Comparison of ENCODE assay signal across 15 cellular contexts in the genomic region with DNA sequence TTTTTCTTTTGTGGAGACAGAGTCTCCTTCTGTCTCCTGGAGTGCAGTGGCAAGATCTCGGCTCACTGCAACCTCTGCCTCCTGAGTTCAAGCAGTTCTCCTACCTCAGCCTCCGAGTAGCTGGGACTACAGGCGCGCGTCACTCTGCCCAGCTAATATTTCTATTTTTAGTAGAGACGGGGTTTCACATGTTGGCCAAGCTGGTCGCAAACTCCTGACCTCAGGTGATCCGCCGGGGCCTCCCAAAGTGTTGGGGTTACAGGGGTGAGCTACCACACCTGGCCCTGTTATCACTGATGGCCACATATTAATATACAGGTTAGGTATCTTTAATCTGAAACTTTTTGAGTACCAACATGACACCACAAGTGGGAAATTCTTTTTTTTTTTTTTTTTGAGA. TPM values are rescaled to one million over a fixed set of nuclear protein-coding genes. Genes with fewer than 3 reads are reported as not detected.
A peak's percentile ranks its signal among the peaks of the same experiment; 100 is the strongest.
DNase-seq lines count a peak whose midpoint lies in the region; ATAC-seq and TF ChIP-seq lines count a peak whose summit lies in the region.
"Had no signal": no experiment of that assay in that cellular context is flagged by ENCODE, and none has a peak within 500 bp of the region (broad histone marks: within the 10 kb centered on the region; RNA-seq: fewer than 3 reads in every experiment).

No MANE protein-coding gene starts in this region.

- no peaks in the 10 kb centered on the region for H3K9me3 ChIP-seq in iPS-18a (ENCODE audit: control insufficient read depth, low read depth, low read length)
- H3K9me3 ChIP-seq in testis: no peaks in the 10 kb centered on the region
- H3K9me3 ChIP-seq in GM23248 (ENCODE audit: low read depth): no peaks in the 10 kb centered on the region
- H3K9me3 ChIP-seq: A549, HAP-1 had no signal

- H3K4me3 ChIP-seq in iPS-18a (ENCODE audit: low read length) (peak overlapping the region; percentile 1), testis (no peak overlapping the region), GM23248 (no peak overlapping the region)
- H3K4me3 ChIP-seq: A549 had no signal

- DNase-seq in Right ventricle myocardium superior (no peak), left cardiac atrium (no peak), SK-MEL-5 (ENCODE audit: low read depth, low spot score) (peak; percentile 42), testis (peak; percentile 33), GM23248 (no peak)
- no peak for DNase-seq in central memory CD4-positive, alpha-beta T cell
- DNase-seq: DMS53, MV-4-11, NCI-H1436, NCI-H2029 treated with DMSO at 0.1 percent for 48 hours, NCI-H510A had no signal

- H4K20me1 ChIP-seq in GM23248 (ENCODE audit: insufficient read depth): no peaks in the 10 kb centered on the region

- H3F3A ChIP-seq in GM23248 (ENCODE audit: insufficient read depth): no peaks in the 10 kb centered on the region; the same call in 1 of the 2 replicates

- no peak overlapping the region for H3K4me2 ChIP-seq in GM23248 (ENCODE audit: unreplicated experiment)
- H3K4me2 ChIP-seq: A549 had no signal

- no peak overlapping the region for H3K27ac ChIP-seq in iPS-18a (ENCODE audit: low read length)
- no peak overlapping the region for H3K27ac ChIP-seq in testis
- no peak overlapping the region for H3K27ac ChIP-seq in GM23248
- H3K27ac ChIP-seq: A549, C4-2B had no signal

- H3K27me3 ChIP-seq in iPS-18a (ENCODE audit: control insufficient read depth, insufficient read depth, low read length) (no peaks in the 10 kb centered on the region), testis (no peaks in the 10 kb centered on the region), GM23248 (replicated peaks; ENCODE audit: insufficient read depth) (no peaks in the 10 kb centered on the region)

- H3K9me2 ChIP-seq in GM23248 (ENCODE audit: insufficient read depth): no peaks in the 10 kb centered on the region

- peaks cover 77% of the 10 kb centered on the region for H3K79me2 ChIP-seq in GM23248 (ENCODE audit: insufficient read depth)

- in situ Hi-C loops in SK-MEL-5 (cut with HindIII; ENCODE audit: low pct_unique_long_range_greater_than_20kb, low sequenced_read_pairs): no loop called here
- in situ Hi-C loops in GM23248 (cut with MboI): no loop called here

- TF ChIP-seq CTCF in testis (IDR thresholded peaks at IDR 0.05): no peak

- H2AFZ ChIP-seq in GM23248: no peak overlapping the region

- 63 to 64% methylated on average over 9 of the region's 9 CpGs for WGBS in testis, 2 donors
- WGBS in GM23248 (ENCODE audit: low coverage in 1 of 2, low lambda C conversion rate in 2 of 2, missing lambda C conversion rate in 2 of 2), 2 experiments: 90 to 93% methylated on average over 9 of the region's 9 CpGs

- TF ChIP-seq POLR2A in testis (IDR thresholded peaks at IDR 0.05): no peak

- peaks cover 14% of the 10 kb centered on the region for H3K4me1 ChIP-seq in iPS-18a (ENCODE audit: control insufficient read depth, low read depth, low read length)
- H3K4me1 ChIP-seq in testis: no peaks in the 10 kb centered on the region
- peaks cover 7% of the 10 kb centered on the region; the same call in 1 of the 2 replicates for H3K4me1 ChIP-seq in GM23248 (ENCODE audit: insufficient read depth)

- intact Hi-C loops in Right ventricle myocardium superior (cut with DNase I) (no loop called here), left cardiac atrium (cut with DNase I) (no loop called here), testis (cut with DNase I; ENCODE audit: low total_unique reads) (no loop called here)

- H3K36me3 ChIP-seq in iPS-18a (ENCODE audit: control insufficient read depth, low read depth, low read length) (peaks cover 20% of the 10 kb centered on the region), testis (ENCODE audit: low read depth, missing control alignments) (no peaks in the 10 kb centered on the region), GM23248 (ENCODE audit: low read depth) (peaks cover 13% of the 10 kb centered on the region; the same call in 1 of the 2 replicates)

- peak; percentile 36 for ATAC-seq in Right ventricle myocardium superior (ENCODE audit: poor library complexity)
- ATAC-seq in left cardiac atrium: no peak
- ATAC-seq: A549 had no signal

- H3K9ac ChIP-seq in iPS-18a (ENCODE audit: low read length) (no peak overlapping the region), GM23248 (no peak overlapping the region)

RNA-seq across cellular contexts. Expression of gene MRPL35, which starts 3.4 kb away (rescaled TPM):
- total RNA-seq in Right ventricle myocardium superior: 86.5 TPM
- 10 to 100 TPM; 66.5 to 71.9 TPM for total RNA-seq in left cardiac atrium
- 186 and 193 TPM in 2 replicates for total RNA-seq in SK-MEL-5 (2014; rRNA removed; shearing (Covaris generic))
- polyA plus RNA-seq in SK-MEL-5 (2015; cell fraction: cytosol; rRNA removed): 157 and 170 TPM in 2 replicates
- 111 and 148 TPM in 2 replicates for polyA plus RNA-seq in SK-MEL-5 (2015; cell fraction: nucleus; rRNA removed)
- total RNA-seq in testis: 10 to 100 TPM; 25.6 to 28.9 TPM
- polyA plus RNA-seq in testis (ENCODE audit: insufficient read depth, low read depth, low replicate concordance): 38.3 TPM
- 17.3 and 18.9 TPM in 2 replicates for total RNA-seq in GM23248 (2014; rRNA removed; shearing (Covaris generic))
- 45.2 and 46.2 TPM in 2 replicates for polyA plus RNA-seq in GM23248 (2016; fragmentation: Nextera tagmentation; extraction: Ambion mirVana)

RNA-seq across cellular contexts. Expression of gene IMMT, which starts 7.4 kb away (rescaled TPM):
- total RNA-seq in Right ventricle myocardium superior: 301 TPM
- total RNA-seq in left cardiac atrium: 100 to 1,000 TPM; 188 to 212 TPM
- total RNA-seq in SK-MEL-5 (2014; rRNA removed; shearing (Covaris generic)): 116 and 145 TPM in 2 replicates
- 168 and 215 TPM in 2 replicates for polyA plus RNA-seq in SK-MEL-5 (2015; cell fraction: cytosol; rRNA removed)
- 139 and 144 TPM in 2 replicates for polyA plus RNA-seq in SK-MEL-5 (2015; cell fraction: nucleus; rRNA removed)
- 10 to 100 TPM; 80.6 to 87.6 TPM for total RNA-seq in testis
- 99.8 TPM for polyA plus RNA-seq in testis (ENCODE audit: insufficient read depth, low read depth, low replicate concordance)
- 46.4 and 60.4 TPM in 2 replicates for total RNA-seq in GM23248 (2014; rRNA removed; shearing (Covaris generic))
- polyA plus RNA-seq in GM23248 (2016; fragmentation: Nextera tagmentation; extraction: Ambion mirVana): 75.4 and 76.3 TPM in 2 replicates

Comparison
In these comparisons a context has a peak if more than half of its experiments do, and no peak if none do; other contexts are left out.
1. DNase-seq: peak in SK-MEL-5 (single experiment) and testis (single experiment); none in Right ventricle myocardium superior (single experiment), left cardiac atrium (single experiment), central memory CD4-positive, alpha-beta T cell (single experiment) and GM23248 (single experiment).